Comparison of ENCODE assay signal across 1 cellular context in genomic region chr22:46652930-46653331, GRCh38.
TF ChIP-seq lines count a peak whose summit lies in the region.

No MANE protein-coding gene starts in this region.

TF ChIP-seq in HepG2, 621 proteins besides CTCF, POLR2A, EP300 and RAD21 (continued from another document and continues in another):
- TF ChIP-seq, protein P1, sequence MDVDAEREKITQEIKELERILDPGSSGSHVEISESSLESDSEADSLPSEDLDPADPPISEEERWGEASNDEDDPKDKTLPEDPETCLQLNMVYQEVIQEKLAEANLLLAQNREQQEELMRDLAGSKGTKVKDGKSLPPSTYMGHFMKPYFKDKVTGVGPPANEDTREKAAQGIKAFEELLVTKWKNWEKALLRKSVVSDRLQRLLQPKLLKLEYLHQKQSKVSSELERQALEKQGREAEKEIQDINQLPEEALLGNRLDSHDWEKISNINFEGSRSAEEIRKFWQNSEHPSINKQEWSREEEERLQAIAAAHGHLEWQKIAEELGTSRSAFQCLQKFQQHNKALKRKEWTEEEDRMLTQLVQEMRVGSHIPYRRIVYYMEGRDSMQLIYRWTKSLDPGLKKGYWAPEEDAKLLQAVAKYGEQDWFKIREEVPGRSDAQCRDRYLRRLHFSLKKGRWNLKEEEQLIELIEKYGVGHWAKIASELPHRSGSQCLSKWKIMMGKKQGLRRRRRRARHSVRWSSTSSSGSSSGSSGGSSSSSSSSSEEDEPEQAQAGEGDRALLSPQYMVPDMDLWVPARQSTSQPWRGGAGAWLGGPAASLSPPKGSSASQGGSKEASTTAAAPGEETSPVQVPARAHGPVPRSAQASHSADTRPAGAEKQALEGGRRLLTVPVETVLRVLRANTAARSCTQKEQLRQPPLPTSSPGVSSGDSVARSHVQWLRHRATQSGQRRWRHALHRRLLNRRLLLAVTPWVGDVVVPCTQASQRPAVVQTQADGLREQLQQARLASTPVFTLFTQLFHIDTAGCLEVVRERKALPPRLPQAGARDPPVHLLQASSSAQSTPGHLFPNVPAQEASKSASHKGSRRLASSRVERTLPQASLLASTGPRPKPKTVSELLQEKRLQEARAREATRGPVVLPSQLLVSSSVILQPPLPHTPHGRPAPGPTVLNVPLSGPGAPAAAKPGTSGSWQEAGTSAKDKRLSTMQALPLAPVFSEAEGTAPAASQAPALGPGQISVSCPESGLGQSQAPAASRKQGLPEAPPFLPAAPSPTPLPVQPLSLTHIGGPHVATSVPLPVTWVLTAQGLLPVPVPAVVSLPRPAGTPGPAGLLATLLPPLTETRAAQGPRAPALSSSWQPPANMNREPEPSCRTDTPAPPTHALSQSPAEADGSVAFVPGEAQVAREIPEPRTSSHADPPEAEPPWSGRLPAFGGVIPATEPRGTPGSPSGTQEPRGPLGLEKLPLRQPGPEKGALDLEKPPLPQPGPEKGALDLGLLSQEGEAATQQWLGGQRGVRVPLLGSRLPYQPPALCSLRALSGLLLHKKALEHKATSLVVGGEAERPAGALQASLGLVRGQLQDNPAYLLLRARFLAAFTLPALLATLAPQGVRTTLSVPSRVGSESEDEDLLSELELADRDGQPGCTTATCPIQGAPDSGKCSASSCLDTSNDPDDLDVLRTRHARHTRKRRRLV (CRISPR knock-in tag; IDR thresholded peaks at IDR 0.05), result no peak
- TF ChIP-seq, protein P2, sequence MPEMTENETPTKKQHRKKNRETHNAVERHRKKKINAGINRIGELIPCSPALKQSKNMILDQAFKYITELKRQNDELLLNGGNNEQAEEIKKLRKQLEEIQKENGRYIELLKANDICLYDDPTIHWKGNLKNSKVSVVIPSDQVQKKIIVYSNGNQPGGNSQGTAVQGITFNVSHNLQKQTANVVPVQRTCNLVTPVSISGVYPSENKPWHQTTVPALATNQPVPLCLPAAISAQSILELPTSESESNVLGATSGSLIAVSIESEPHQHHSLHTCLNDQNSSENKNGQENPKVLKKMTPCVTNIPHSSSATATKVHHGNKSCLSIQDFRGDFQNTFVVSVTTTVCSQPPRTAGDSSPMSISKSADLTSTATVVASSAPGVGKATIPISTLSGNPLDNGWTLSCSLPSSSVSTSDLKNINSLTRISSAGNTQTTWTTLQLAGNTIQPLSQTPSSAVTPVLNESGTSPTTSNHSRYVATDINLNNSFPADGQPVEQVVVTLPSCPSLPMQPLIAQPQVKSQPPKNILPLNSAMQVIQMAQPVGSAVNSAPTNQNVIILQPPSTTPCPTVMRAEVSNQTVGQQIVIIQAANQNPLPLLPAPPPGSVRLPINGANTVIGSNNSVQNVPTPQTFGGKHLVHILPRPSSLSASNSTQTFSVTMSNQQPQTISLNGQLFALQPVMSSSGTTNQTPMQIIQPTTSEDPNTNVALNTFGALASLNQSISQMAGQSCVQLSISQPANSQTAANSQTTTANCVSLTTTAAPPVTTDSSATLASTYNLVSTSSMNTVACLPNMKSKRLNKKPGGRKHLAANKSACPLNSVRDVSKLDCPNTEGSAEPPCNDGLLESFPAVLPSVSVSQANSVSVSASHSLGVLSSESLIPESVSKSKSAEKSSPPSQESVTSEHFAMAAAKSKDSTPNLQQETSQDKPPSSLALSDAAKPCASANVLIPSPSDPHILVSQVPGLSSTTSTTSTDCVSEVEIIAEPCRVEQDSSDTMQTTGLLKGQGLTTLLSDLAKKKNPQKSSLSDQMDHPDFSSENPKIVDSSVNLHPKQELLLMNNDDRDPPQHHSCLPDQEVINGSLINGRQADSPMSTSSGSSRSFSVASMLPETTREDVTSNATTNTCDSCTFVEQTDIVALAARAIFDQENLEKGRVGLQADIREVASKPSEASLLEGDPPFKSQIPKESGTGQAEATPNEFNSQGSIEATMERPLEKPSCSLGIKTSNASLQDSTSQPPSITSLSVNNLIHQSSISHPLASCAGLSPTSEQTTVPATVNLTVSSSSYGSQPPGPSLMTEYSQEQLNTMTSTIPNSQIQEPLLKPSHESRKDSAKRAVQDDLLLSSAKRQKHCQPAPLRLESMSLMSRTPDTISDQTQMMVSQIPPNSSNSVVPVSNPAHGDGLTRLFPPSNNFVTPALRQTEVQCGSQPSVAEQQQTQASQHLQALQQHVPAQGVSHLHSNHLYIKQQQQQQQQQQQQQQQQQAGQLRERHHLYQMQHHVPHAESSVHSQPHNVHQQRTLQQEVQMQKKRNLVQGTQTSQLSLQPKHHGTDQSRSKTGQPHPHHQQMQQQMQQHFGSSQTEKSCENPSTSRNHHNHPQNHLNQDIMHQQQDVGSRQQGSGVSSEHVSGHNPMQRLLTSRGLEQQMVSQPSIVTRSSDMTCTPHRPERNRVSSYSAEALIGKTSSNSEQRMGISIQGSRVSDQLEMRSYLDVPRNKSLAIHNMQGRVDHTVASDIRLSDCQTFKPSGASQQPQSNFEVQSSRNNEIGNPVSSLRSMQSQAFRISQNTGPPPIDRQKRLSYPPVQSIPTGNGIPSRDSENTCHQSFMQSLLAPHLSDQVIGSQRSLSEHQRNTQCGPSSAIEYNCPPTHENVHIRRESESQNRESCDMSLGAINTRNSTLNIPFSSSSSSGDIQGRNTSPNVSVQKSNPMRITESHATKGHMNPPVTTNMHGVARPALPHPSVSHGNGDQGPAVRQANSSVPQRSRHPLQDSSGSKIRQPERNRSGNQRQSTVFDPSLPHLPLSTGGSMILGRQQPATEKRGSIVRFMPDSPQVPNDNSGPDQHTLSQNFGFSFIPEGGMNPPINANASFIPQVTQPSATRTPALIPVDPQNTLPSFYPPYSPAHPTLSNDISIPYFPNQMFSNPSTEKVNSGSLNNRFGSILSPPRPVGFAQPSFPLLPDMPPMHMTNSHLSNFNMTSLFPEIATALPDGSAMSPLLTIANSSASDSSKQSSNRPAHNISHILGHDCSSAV (CRISPR knock-in tag; IDR thresholded peaks at IDR 0.05; ENCODE audit: borderline replicate concordance), result no peak
- TF ChIP-seq ZNF589 (CRISPR knock-in tag; conservative IDR thresholded peaks at IDR 0.05) (no peak), ZNF292 (CRISPR knock-in tag; IDR thresholded peaks at IDR 0.05; ENCODE audit: borderline replicate concordance, low read depth) (0 out of 2 replicates have a peak, but pooled peaks have one; percentile 16), ZNF510 (CRISPR knock-in tag; IDR thresholded peaks at IDR 0.05; ENCODE audit: low read depth) (no peak), MXI1 (IDR thresholded peaks at IDR 0.05; ENCODE audit: borderline replicate concordance, low read depth, low read length) (no peak; the same call in 2 of the 3 replicates), GMEB1 (CRISPR knock-in tag; IDR thresholded peaks at IDR 0.05; ENCODE audit: borderline replicate concordance) (0 out of 2 replicates have a peak, but pooled peaks have one; percentile 27), ZNF672 (CRISPR knock-in tag; IDR thresholded peaks at IDR 0.05) (no peak), HNF1B (CRISPR knock-in tag; IDR thresholded peaks at IDR 0.05) (no peak), MIXL1 (CRISPR knock-in tag; IDR thresholded peaks at IDR 0.05) (no peak), CHCHD3 (CRISPR knock-in tag; IDR thresholded peaks at IDR 0.05) (no peak), DNMT3B (CRISPR knock-in tag; conservative IDR thresholded peaks at IDR 0.05) (no peak), NONO (IDR thresholded peaks at IDR 0.05) (no peak), NONO (CRISPR knock-in tag; conservative IDR thresholded peaks at IDR 0.05) (no peak), NAIF1 (CRISPR knock-in tag; IDR thresholded peaks at IDR 0.05; ENCODE audit: borderline replicate concordance) (no peak), GZF1 (CRISPR knock-in tag; IDR thresholded peaks at IDR 0.05) (no peak), MED1 (CRISPR knock-in tag; IDR thresholded peaks at IDR 0.05) (no peak), GRHL1 (CRISPR knock-in tag; conservative IDR thresholded peaks at IDR 0.05) (no peak), TBL1XR1 (IDR thresholded peaks at IDR 0.05; ENCODE audit: borderline replicate concordance, low read length, partially characterized antibody) (no peak), THYN1 (CRISPR knock-in tag; IDR thresholded peaks at IDR 0.05; ENCODE audit: borderline replicate concordance, low read depth) (no peak)
- TF ChIP-seq, protein P3, sequence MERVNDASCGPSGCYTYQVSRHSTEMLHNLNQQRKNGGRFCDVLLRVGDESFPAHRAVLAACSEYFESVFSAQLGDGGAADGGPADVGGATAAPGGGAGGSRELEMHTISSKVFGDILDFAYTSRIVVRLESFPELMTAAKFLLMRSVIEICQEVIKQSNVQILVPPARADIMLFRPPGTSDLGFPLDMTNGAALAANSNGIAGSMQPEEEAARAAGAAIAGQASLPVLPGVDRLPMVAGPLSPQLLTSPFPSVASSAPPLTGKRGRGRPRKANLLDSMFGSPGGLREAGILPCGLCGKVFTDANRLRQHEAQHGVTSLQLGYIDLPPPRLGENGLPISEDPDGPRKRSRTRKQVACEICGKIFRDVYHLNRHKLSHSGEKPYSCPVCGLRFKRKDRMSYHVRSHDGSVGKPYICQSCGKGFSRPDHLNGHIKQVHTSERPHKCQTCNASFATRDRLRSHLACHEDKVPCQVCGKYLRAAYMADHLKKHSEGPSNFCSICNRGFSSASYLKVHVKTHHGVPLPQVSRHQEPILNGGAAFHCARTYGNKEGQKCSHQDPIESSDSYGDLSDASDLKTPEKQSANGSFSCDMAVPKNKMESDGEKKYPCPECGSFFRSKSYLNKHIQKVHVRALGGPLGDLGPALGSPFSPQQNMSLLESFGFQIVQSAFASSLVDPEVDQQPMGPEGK (CRISPR knock-in tag; IDR thresholded peaks at IDR 0.05), result peak; percentile 7; the same call in 1 of the 2 replicates
- TF ChIP-seq, protein P4, sequence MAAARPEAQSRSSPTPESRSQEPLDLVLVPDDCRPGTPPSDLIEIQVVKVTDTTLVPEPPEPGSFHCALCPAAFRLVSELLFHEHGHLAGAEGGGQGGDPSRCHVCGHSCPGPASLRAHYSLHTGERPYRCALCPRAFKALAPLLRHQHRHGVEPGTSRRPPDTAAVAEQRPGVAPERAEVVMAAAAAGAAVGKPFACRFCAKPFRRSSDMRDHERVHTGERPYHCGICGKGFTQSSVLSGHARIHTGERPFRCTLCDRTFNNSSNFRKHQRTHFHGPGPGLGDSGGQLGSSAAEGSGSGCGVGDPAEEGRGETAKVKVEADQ (CRISPR knock-in tag; IDR thresholded peaks at IDR 0.05; ENCODE audit: borderline replicate concordance), result peak; percentile 67; the same call in 1 of the 2 replicates
- TF ChIP-seq, protein P5, sequence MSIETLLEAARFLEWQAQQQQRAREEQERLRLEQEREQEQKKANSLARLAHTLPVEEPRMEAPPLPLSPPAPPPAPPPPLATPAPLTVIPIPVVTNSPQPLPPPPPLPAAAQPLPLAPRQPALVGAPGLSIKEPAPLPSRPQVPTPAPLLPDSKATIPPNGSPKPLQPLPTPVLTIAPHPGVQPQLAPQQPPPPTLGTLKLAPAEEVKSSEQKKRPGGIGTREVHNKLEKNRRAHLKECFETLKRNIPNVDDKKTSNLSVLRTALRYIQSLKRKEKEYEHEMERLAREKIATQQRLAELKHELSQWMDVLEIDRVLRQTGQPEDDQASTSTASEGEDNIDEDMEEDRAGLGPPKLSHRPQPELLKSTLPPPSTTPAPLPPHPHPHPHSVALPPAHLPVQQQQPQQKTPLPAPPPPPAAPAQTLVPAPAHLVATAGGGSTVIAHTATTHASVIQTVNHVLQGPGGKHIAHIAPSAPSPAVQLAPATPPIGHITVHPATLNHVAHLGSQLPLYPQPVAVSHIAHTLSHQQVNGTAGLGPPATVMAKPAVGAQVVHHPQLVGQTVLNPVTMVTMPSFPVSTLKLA (IDR thresholded peaks at IDR 0.05), result no peak
- TF ChIP-seq, protein P6, sequence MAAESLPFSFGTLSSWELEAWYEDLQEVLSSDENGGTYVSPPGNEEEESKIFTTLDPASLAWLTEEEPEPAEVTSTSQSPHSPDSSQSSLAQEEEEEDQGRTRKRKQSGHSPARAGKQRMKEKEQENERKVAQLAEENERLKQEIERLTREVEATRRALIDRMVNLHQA (CRISPR knock-in tag; IDR thresholded peaks at IDR 0.05), result no peak
- TF ChIP-seq, protein P7, sequence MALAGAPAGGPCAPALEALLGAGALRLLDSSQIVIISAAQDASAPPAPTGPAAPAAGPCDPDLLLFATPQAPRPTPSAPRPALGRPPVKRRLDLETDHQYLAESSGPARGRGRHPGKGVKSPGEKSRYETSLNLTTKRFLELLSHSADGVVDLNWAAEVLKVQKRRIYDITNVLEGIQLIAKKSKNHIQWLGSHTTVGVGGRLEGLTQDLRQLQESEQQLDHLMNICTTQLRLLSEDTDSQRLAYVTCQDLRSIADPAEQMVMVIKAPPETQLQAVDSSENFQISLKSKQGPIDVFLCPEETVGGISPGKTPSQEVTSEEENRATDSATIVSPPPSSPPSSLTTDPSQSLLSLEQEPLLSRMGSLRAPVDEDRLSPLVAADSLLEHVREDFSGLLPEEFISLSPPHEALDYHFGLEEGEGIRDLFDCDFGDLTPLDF (CRISPR knock-in tag; IDR thresholded peaks at IDR 0.05), result no peak
- TF ChIP-seq, protein P8, sequence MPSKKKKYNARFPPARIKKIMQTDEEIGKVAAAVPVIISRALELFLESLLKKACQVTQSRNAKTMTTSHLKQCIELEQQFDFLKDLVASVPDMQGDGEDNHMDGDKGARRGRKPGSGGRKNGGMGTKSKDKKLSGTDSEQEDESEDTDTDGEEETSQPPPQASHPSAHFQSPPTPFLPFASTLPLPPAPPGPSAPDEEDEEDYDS (CRISPR knock-in tag; IDR thresholded peaks at IDR 0.05), result no peak
